Comparison of ENCODE assay signal across 1 cellular context in the genomic region with DNA sequence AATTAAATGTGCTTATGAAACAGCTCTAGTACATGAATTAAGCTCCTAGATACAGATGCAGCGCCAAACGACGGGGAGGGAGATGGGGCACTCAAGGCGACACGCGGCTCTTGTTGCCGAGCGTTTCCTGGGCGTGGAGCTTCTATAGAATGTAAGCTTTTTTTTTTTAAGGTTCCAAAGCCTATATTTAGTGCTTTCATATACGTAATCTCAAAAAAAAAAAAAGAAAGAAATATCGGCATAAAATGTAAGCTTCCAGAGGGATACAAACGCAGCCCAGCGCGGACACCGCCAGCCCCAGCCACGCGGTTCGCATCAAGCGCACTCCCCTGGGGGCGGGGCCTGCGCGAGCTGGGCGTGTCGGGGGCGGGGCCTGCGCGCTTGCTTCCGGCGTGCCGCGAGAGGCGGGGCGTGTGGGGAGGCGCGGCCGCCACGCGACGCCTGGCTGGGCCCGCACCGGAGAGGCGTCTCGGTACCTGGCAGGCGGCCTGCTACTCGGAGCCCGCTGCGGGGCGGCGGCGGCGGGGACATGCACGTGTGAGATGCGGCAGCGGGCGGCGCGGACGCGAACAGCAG.
TF ChIP-seq lines count a peak whose summit lies in the region.

A gene with protein sequence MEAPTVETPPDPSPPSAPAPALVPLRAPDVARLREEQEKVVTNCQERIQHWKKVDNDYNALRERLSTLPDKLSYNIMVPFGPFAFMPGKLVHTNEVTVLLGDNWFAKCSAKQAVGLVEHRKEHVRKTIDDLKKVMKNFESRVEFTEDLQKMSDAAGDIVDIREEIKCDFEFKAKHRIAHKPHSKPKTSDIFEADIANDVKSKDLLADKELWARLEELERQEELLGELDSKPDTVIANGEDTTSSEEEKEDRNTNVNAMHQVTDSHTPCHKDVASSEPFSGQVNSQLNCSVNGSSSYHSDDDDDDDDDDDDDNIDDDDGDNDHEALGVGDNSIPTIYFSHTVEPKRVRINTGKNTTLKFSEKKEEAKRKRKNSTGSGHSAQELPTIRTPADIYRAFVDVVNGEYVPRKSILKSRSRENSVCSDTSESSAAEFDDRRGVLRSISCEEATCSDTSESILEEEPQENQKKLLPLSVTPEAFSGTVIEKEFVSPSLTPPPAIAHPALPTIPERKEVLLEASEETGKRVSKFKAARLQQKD (plus strand): TSS at position 412 of the 576 bp plus-strand sequence. CDS start 309 bp downstream, outside the sequence.

TF ChIP-seq in HepG2, 621 proteins besides CTCF, POLR2A, EP300 and RAD21 (continues in another document):
- TF ChIP-seq ZIK1 (CRISPR knock-in tag; IDR thresholded peaks at IDR 0.05; ENCODE audit: borderline replicate concordance, low read depth) = 0 out of 2 replicates have a peak, but pooled peaks have one; percentile 28
- TF ChIP-seq, protein P1, sequence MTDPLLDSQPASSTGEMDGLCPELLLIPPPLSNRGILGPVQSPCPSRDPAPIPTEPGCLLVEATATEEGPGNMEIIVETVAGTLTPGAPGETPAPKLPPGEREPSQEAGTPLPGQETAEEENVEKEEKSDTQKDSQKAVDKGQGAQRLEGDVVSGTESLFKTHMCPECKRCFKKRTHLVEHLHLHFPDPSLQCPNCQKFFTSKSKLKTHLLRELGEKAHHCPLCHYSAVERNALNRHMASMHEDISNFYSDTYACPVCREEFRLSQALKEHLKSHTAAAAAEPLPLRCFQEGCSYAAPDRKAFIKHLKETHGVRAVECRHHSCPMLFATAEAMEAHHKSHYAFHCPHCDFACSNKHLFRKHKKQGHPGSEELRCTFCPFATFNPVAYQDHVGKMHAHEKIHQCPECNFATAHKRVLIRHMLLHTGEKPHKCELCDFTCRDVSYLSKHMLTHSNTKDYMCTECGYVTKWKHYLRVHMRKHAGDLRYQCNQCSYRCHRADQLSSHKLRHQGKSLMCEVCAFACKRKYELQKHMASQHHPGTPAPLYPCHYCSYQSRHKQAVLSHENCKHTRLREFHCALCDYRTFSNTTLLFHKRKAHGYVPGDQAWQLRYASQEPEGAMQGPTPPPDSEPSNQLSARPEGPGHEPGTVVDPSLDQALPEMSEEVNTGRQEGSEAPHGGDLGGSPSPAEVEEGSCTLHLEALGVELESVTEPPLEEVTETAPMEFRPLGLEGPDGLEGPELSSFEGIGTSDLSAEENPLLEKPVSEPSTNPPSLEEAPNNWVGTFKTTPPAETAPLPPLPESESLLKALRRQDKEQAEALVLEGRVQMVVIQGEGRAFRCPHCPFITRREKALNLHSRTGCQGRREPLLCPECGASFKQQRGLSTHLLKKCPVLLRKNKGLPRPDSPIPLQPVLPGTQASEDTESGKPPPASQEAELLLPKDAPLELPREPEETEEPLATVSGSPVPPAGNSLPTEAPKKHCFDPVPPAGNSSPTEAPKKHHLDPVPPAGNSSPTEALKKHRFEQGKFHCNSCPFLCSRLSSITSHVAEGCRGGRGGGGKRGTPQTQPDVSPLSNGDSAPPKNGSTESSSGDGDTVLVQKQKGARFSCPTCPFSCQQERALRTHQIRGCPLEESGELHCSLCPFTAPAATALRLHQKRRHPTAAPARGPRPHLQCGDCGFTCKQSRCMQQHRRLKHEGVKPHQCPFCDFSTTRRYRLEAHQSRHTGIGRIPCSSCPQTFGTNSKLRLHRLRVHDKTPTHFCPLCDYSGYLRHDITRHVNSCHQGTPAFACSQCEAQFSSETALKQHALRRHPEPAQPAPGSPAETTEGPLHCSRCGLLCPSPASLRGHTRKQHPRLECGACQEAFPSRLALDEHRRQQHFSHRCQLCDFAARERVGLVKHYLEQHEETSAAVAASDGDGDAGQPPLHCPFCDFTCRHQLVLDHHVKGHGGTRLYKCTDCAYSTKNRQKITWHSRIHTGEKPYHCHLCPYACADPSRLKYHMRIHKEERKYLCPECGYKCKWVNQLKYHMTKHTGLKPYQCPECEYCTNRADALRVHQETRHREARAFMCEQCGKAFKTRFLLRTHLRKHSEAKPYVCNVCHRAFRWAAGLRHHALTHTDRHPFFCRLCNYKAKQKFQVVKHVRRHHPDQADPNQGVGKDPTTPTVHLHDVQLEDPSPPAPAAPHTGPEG (CRISPR knock-in tag; IDR thresholded peaks at IDR 0.05) = no peak
- TF ChIP-seq MXI1 (IDR thresholded peaks at IDR 0.05; ENCODE audit: borderline replicate concordance, low read depth, low read length) = peak; percentile 83; the same call in 1 of the 3 replicates
- no peak for TF ChIP-seq TCF12 (IDR thresholded peaks at IDR 0.05)
- no peak for TF ChIP-seq TCF12 (CRISPR knock-in tag; IDR thresholded peaks at IDR 0.05)
- TF ChIP-seq FLYWCH1 (CRISPR knock-in tag; IDR thresholded peaks at IDR 0.05) = no peak
- TF ChIP-seq NONO (IDR thresholded peaks at IDR 0.05) = no peak
- TF ChIP-seq NONO (CRISPR knock-in tag; conservative IDR thresholded peaks at IDR 0.05) = no peak; the same call in 1 of the 2 replicates
- no peak for TF ChIP-seq FOSL2 (CRISPR knock-in tag; IDR thresholded peaks at IDR 0.05)
- 0 out of 2 replicates have a peak, but pooled peaks have one; percentile 34 for TF ChIP-seq AKAP8 (CRISPR knock-in tag; IDR thresholded peaks at IDR 0.05)
- TF ChIP-seq ELF1 (CRISPR knock-in tag; IDR thresholded peaks at IDR 0.05) = no peak
- TF ChIP-seq YEATS4 (CRISPR knock-in tag; IDR thresholded peaks at IDR 0.05; ENCODE audit: borderline replicate concordance) = peak; percentile 91
- no peak for TF ChIP-seq HNRNPL (IDR thresholded peaks at IDR 0.05; ENCODE audit: low read depth, low read length)
- TF ChIP-seq, protein P2, sequence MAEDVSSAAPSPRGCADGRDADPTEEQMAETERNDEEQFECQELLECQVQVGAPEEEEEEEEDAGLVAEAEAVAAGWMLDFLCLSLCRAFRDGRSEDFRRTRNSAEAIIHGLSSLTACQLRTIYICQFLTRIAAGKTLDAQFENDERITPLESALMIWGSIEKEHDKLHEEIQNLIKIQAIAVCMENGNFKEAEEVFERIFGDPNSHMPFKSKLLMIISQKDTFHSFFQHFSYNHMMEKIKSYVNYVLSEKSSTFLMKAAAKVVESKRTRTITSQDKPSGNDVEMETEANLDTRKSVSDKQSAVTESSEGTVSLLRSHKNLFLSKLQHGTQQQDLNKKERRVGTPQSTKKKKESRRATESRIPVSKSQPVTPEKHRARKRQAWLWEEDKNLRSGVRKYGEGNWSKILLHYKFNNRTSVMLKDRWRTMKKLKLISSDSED (CRISPR knock-in tag; IDR thresholded peaks at IDR 0.05) = no peak
- TF ChIP-seq ZNF33B (CRISPR knock-in tag; IDR thresholded peaks at IDR 0.05) = 0 out of 2 replicates have a peak, but pooled peaks have one; percentile 27
- no peak for TF ChIP-seq HES4 (CRISPR knock-in tag; IDR thresholded peaks at IDR 0.05; ENCODE audit: borderline replicate concordance)
- TF ChIP-seq SALL1 (CRISPR knock-in tag; IDR thresholded peaks at IDR 0.05) = peak; percentile 55
- no peak for TF ChIP-seq ZNF451 (CRISPR knock-in tag; IDR thresholded peaks at IDR 0.05)
- TF ChIP-seq ZNF274 (CRISPR knock-in tag; IDR thresholded peaks at IDR 0.05) = peak; percentile 45; the same call in 1 of the 2 replicates
- TF ChIP-seq, protein P3, sequence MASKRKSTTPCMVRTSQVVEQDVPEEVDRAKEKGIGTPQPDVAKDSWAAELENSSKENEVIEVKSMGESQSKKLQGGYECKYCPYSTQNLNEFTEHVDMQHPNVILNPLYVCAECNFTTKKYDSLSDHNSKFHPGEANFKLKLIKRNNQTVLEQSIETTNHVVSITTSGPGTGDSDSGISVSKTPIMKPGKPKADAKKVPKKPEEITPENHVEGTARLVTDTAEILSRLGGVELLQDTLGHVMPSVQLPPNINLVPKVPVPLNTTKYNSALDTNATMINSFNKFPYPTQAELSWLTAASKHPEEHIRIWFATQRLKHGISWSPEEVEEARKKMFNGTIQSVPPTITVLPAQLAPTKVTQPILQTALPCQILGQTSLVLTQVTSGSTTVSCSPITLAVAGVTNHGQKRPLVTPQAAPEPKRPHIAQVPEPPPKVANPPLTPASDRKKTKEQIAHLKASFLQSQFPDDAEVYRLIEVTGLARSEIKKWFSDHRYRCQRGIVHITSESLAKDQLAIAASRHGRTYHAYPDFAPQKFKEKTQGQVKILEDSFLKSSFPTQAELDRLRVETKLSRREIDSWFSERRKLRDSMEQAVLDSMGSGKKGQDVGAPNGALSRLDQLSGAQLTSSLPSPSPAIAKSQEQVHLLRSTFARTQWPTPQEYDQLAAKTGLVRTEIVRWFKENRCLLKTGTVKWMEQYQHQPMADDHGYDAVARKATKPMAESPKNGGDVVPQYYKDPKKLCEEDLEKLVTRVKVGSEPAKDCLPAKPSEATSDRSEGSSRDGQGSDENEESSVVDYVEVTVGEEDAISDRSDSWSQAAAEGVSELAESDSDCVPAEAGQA (IDR thresholded peaks at IDR 0.05; ENCODE audit: low read depth) = no peak
- TF ChIP-seq, protein P3 (CRISPR knock-in tag; IDR thresholded peaks at IDR 0.05; ENCODE audit: borderline replicate concordance) = no peak
- no peak for TF ChIP-seq RXRA (CRISPR knock-in tag; IDR thresholded peaks at IDR 0.05)
- TF ChIP-seq HDAC6 (IDR thresholded peaks at IDR 0.05; ENCODE audit: low read depth, low read length) = no peak
- TF ChIP-seq ZNF766 (CRISPR knock-in tag; IDR thresholded peaks at IDR 0.05; ENCODE audit: borderline replicate concordance) = peak; percentile 65; the same call in 1 of the 2 replicates
- TF ChIP-seq KLF11 (CRISPR knock-in tag; IDR thresholded peaks at IDR 0.05) = no peak
- TF ChIP-seq HNF4G (IDR thresholded peaks at IDR 0.05; ENCODE audit: borderline replicate concordance, low read depth, low read length) = no peak
- no peak for TF ChIP-seq HNF4G (CRISPR knock-in tag; IDR thresholded peaks at IDR 0.05; ENCODE audit: borderline replicate concordance, low read depth)
- TF ChIP-seq, protein P4, sequence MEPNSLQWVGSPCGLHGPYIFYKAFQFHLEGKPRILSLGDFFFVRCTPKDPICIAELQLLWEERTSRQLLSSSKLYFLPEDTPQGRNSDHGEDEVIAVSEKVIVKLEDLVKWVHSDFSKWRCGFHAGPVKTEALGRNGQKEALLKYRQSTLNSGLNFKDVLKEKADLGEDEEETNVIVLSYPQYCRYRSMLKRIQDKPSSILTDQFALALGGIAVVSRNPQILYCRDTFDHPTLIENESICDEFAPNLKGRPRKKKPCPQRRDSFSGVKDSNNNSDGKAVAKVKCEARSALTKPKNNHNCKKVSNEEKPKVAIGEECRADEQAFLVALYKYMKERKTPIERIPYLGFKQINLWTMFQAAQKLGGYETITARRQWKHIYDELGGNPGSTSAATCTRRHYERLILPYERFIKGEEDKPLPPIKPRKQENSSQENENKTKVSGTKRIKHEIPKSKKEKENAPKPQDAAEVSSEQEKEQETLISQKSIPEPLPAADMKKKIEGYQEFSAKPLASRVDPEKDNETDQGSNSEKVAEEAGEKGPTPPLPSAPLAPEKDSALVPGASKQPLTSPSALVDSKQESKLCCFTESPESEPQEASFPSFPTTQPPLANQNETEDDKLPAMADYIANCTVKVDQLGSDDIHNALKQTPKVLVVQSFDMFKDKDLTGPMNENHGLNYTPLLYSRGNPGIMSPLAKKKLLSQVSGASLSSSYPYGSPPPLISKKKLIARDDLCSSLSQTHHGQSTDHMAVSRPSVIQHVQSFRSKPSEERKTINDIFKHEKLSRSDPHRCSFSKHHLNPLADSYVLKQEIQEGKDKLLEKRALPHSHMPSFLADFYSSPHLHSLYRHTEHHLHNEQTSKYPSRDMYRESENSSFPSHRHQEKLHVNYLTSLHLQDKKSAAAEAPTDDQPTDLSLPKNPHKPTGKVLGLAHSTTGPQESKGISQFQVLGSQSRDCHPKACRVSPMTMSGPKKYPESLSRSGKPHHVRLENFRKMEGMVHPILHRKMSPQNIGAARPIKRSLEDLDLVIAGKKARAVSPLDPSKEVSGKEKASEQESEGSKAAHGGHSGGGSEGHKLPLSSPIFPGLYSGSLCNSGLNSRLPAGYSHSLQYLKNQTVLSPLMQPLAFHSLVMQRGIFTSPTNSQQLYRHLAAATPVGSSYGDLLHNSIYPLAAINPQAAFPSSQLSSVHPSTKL (CRISPR knock-in tag; IDR thresholded peaks at IDR 0.05) = 0 out of 2 replicates have a peak, but pooled peaks have one; percentile 4
- no peak for TF ChIP-seq NFATC3 (CRISPR knock-in tag; IDR thresholded peaks at IDR 0.05)
- TF ChIP-seq, protein P5, sequence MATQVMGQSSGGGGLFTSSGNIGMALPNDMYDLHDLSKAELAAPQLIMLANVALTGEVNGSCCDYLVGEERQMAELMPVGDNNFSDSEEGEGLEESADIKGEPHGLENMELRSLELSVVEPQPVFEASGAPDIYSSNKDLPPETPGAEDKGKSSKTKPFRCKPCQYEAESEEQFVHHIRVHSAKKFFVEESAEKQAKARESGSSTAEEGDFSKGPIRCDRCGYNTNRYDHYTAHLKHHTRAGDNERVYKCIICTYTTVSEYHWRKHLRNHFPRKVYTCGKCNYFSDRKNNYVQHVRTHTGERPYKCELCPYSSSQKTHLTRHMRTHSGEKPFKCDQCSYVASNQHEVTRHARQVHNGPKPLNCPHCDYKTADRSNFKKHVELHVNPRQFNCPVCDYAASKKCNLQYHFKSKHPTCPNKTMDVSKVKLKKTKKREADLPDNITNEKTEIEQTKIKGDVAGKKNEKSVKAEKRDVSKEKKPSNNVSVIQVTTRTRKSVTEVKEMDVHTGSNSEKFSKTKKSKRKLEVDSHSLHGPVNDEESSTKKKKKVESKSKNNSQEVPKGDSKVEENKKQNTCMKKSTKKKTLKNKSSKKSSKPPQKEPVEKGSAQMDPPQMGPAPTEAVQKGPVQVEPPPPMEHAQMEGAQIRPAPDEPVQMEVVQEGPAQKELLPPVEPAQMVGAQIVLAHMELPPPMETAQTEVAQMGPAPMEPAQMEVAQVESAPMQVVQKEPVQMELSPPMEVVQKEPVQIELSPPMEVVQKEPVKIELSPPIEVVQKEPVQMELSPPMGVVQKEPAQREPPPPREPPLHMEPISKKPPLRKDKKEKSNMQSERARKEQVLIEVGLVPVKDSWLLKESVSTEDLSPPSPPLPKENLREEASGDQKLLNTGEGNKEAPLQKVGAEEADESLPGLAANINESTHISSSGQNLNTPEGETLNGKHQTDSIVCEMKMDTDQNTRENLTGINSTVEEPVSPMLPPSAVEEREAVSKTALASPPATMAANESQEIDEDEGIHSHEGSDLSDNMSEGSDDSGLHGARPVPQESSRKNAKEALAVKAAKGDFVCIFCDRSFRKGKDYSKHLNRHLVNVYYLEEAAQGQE (IDR thresholded peaks at IDR 0.05; ENCODE audit: borderline replicate concordance in 1 of 2, low read depth in 1 of 2, low read length in 2 of 2) = peak in 1 of 2 experiments; percentile 57; a peak in 1 of 4 replicates
- TF ChIP-seq TP53 (CRISPR knock-in tag; conservative IDR thresholded peaks at IDR 0.05) = no peak
- peak; percentile 28; the same call in 1 of the 2 replicates for TF ChIP-seq FOXA3 (CRISPR knock-in tag; IDR thresholded peaks at IDR 0.05)
